In the genomic region with DNA sequence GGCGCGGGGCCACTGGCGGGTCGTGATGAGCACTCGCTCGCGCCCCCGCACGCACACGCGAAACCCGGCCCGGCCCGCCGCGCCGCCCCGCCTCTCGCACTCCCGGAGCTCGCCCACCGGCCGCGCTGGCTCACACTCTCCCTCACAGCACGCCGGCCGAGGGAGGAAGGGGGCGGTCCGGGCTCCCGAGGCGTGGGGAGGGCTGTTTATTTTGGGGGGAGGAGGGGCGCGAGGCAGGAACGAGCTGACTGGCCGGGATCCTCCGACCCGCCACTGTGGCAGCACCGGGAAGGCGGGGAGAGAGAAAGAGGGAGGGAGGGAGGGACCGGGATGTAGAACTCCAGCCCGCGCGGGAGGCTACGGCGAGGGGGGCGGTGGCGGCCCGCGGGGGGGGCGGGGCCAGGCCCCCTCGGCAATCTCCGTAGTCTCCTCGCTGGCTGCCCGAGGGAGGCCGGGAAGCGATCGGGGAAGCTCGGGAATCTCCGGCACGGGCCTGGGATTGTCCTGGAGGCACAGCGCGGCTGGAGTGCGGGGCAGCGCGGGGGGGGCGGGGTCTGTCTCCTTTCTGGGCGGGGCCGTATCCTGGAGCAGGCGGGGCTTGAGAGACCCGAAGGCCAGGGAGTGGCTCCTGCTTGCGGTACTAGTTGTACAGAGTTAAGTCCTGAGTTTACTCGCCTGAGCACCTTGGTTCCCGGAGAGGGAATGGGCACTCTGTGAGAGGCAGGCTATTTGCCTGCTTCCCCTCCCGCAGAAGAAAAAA, we compare ENCODE assay signal across 8 cellular contexts. TPM values are rescaled to one million over a fixed set of nuclear protein-coding genes. Genes with fewer than 3 reads are reported as not detected.
DNase-seq lines count a peak whose midpoint lies in the region; ATAC-seq and TF ChIP-seq lines count a peak whose summit lies in the region.

TSS of gene RBFOX2 (minus strand) at position 179 of the 760 bp plus-strand sequence. CDS start 399 bp downstream, outside the sequence.

- H3K27me3 Mint-ChIP-seq in CD14-positive monocyte (ENCODE audit: low read depth in 3 of 3): peaks cover 42 to 57% (median 44%) of the 10 kb centered on the region in 3 donors

- peaks cover 0 to 3% of the 10 kb centered on the region in 2 donors for H3K36me3 Mint-ChIP-seq in CD14-positive monocyte

- intact Hi-C loops in CD14-positive monocyte (cut with micrococcal nuclease): no loop called here

- ATAC-seq in HG02852 (IDR thresholded peaks at IDR 0.05; ENCODE audit: unreplicated experiment) (peak; percentile 57), GM18517 (IDR thresholded peaks at IDR 0.05; ENCODE audit: unreplicated experiment) (no peak)

- H3K4me1 Mint-ChIP-seq in CD14-positive monocyte: peaks cover 14% of the 10 kb centered on the region

- no peak for DNase-seq in CD14-positive monocyte (ENCODE audit: low spot score)
- DNase-seq in NCI-H524 treated with DMSO at 0.1 percent for 48 hours (lab: John Stamatoyannopoulos, UW): peak; percentile 69
- DNase-seq in activated CD4-positive, alpha-beta T cell treated with anti-CD3 and anti-CD28 coated beads, Interleukin-2, amount 50 U/mL, for 1 hour: peak; percentile 56
- DNase-seq in cortex of kidney (lab: John Stamatoyannopoulos, UW): peak; percentile 78
- peak; percentile 90 for DNase-seq in stimulated activated CD4-positive, alpha-beta T cell treated with anti-CD3 and anti-CD28 coated beads, Interleukin-15, amount 100 ng/mL, for 24 hours

- no peak for TF ChIP-seq CTCF in CD14-positive monocyte (IDR thresholded peaks at IDR 0.05)

- H3K27ac ChIP-seq in layer of hippocampus (ENCODE audit: low read depth, low read length): peak within 1 kb of the TSS; percentile 81

- H3K9me3 Mint-ChIP-seq in CD14-positive monocyte: peaks cover 0 to 11% (median 6%) of the 10 kb centered on the region in 7 donors

- H3K27me3 ChIP-seq in layer of hippocampus (ENCODE audit: control insufficient read depth, insufficient read depth, low read length): no peaks in the 10 kb centered on the region

- H3K27ac Mint-ChIP-seq in CD14-positive monocyte: peak within 1 kb of the TSS in 2 of 7 donors; percentile 21 to 33

- H3K4me3 Mint-ChIP-seq in CD14-positive monocyte: peak within 1 kb of the TSS; percentile 89 to 94

RNA-seq across cellular contexts. Expression of gene RBFOX2, which starts in this region (rescaled TPM):
- not detected for polyA plus RNA-seq in CD14-positive monocyte
